Comparison of ENCODE assay signal across 8 cellular contexts in the genomic region with DNA sequence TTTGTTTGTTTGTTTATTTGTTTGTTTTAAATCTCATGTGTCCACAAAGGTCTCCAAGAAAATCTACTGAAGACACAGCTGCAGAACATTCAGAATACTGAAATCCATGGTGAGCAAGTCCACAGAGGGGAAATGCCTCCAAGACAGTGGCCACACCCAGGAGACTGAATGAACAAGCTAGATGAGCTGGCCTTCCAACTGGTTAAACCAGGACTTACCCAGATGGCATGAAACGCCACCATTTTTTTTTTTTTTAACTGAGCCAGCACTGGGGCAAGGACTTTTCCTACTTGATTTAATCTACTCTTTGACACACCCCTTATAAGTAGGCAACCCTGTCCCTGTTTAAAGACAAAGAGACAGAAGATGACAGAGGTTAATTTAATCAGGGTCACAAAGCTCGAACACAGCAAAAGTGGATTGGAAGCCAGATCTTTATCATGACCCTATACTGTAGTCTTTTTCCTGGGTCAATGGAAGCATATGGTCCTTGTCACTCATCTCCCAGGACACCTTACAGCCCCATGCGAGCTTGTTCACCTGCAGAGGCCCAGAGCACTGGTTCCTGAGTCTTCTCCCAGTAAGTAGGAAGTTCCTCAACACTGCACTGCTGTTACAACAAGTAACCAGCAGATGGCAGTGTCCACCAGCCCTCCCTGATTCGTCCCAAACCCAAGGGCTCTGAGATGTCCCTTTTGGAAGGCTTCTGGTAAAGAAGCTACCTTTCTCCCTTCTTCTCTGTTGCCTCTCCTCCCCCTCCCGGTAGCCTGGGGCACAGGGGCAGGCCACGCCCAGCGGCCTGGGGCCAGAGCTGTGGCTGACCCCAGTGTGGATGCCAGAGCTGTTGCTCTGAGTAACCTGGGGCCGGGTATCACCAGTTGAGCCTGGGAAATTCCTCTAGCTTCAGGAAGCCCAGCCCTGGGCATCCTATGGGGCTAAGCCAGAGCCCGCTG. TPM values are rescaled to one million over a fixed set of nuclear protein-coding genes. Genes with fewer than 3 reads are reported as not detected.
DNase-seq lines count a peak whose midpoint lies in the region; ATAC-seq and TF ChIP-seq lines count a peak whose summit lies in the region.

No MANE protein-coding gene starts in this region.

- no peak for TF ChIP-seq POLR2A in Peyer's patch (IDR thresholded peaks at IDR 0.05)

- H3K27me3 ChIP-seq in Peyer's patch (peaks cover 0 to 30% of the 10 kb centered on the region in 2 donors), neutrophil (peaks cover 75% of the 10 kb centered on the region)

- H3K27ac ChIP-seq in Peyer's patch: no peak overlapping the region
- no peak overlapping the region for H3K27ac ChIP-seq in neutrophil

- H3K4me3 ChIP-seq in Peyer's patch (no peak overlapping the region), fibroblast of the aortic adventitia (ENCODE audit: low read depth, low read length) (no peak overlapping the region), neutrophil (ENCODE audit: low read depth in 1 of 2, low read length in 1 of 2) (no peak overlapping the region)

- H3K4me1 Mint-ChIP-seq in activated T-helper 1 cell treated with anti-CD3 and anti-CD28 coated beads, Interleukin-12 subunit alpha, Interleukin-12 subunit beta, Interleukin-2, Interleukin-4 antibody, amounts not matched to agents 30 ng/mL and 10 ng/mL and 1 ng/mL, durations not matched to agents 14 hours and 24 hours and 36 hours (ENCODE audit: low read depth): no peaks in the 10 kb centered on the region
- no peaks in the 10 kb centered on the region for H3K4me1 Mint-ChIP-seq in type B pancreatic cell (ENCODE audit: unreplicated experiment)

- H3K27ac Mint-ChIP-seq in activated T-helper 1 cell treated with anti-CD3 and anti-CD28 coated beads, Interleukin-12 subunit alpha, Interleukin-12 subunit beta, Interleukin-2, Interleukin-4 antibody, amounts not matched to agents 30 ng/mL and 10 ng/mL and 1 ng/mL, durations not matched to agents 14 hours and 24 hours and 36 hours: no peak overlapping the region
- peak overlapping the region; percentile 78 for H3K27ac Mint-ChIP-seq in type B pancreatic cell

- peak; percentile 59 for ATAC-seq in GM19467 (IDR thresholded peaks at IDR 0.05; ENCODE audit: unreplicated experiment)

- no peaks in the 10 kb centered on the region for H3K9me3 Mint-ChIP-seq in activated T-helper 1 cell treated with anti-CD3 and anti-CD28 coated beads, Interleukin-12 subunit alpha, Interleukin-12 subunit beta, Interleukin-2, Interleukin-4 antibody, amounts not matched to agents 30 ng/mL and 10 ng/mL and 1 ng/mL, durations not matched to agents 14 hours and 24 hours and 36 hours
- no peaks in the 10 kb centered on the region for H3K9me3 Mint-ChIP-seq in type B pancreatic cell

- peaks cover 64% of the 10 kb centered on the region for H3K27me3 Mint-ChIP-seq in activated T-helper 1 cell treated with anti-CD3 and anti-CD28 coated beads, Interleukin-12 subunit alpha, Interleukin-12 subunit beta, Interleukin-2, Interleukin-4 antibody, amounts not matched to agents 30 ng/mL and 10 ng/mL and 1 ng/mL, durations not matched to agents 14 hours and 24 hours and 36 hours (ENCODE audit: insufficient read depth)
- H3K27me3 Mint-ChIP-seq in type B pancreatic cell: peaks cover 94% of the 10 kb centered on the region

- TF ChIP-seq CTCF in Peyer's patch (IDR thresholded peaks at IDR 0.05) (peak; percentile 83 to 98 (median 94)), fibroblast of the aortic adventitia (IDR thresholded peaks at IDR 0.05; ENCODE audit: insufficient read depth, low read length) (peak; percentile 99), neutrophil (IDR thresholded peaks at IDR 0.05) (peak; percentile 96), type B pancreatic cell (conservative IDR thresholded peaks at IDR 0.05) (peak; percentile 99)

- H3K4me1 ChIP-seq in Peyer's patch: peaks cover 0 to 13% (median 9%) of the 10 kb centered on the region in 4 donors
- peaks cover 3 to 11% of the 10 kb centered on the region in 2 experiments for H3K4me1 ChIP-seq in neutrophil (ENCODE audit: control insufficient read depth in 1 of 2, insufficient read depth in 1 of 2, low read depth in 1 of 2, low read length in 1 of 2)

- H3K9me3 ChIP-seq in Peyer's patch (no peaks in the 10 kb centered on the region), neutrophil (no peaks in the 10 kb centered on the region)

- DNase-seq in DMS153 treated with DMSO at 0.1 percent for 48 hours (lab: John Stamatoyannopoulos, UW; ENCODE audit: unreplicated experiment) (peak; percentile 46), HS-5 (ENCODE audit: low read depth) (peak; percentile 56), Peyer's patch (peak; percentile 59 to 88 (median 64)), fibroblast of the aortic adventitia (ENCODE audit: low read depth) (peak; percentile 85), type B pancreatic cell (ENCODE audit: extremely low spot score, unreplicated experiment) (no peak)
- peak; percentile 54 for DNase-seq in activated T-helper 1 cell treated with anti-CD3 and anti-CD28 coated beads, Interleukin-12 subunit alpha, Interleukin-12 subunit beta, Interleukin-2, Interleukin-4 antibody, amounts not matched to agents 30 ng/mL and 10 ng/mL and 1 ng/mL, durations not matched to agents 14 hours and 24 hours and 36 hours (ENCODE audit: low spot score)

- H3K4me3 Mint-ChIP-seq in activated T-helper 1 cell treated with anti-CD3 and anti-CD28 coated beads, Interleukin-12 subunit alpha, Interleukin-12 subunit beta, Interleukin-2, Interleukin-4 antibody, amounts not matched to agents 30 ng/mL and 10 ng/mL and 1 ng/mL, durations not matched to agents 14 hours and 24 hours and 36 hours: no peak overlapping the region
- no peak overlapping the region for H3K4me3 Mint-ChIP-seq in type B pancreatic cell

- intact Hi-C loops in activated T-helper 1 cell treated with anti-CD3 and anti-CD28 coated beads, Interleukin-12 subunit alpha, Interleukin-12 subunit beta, Interleukin-2, Interleukin-4 antibody, amounts not matched to agents 30 ng/mL and 10 ng/mL and 1 ng/mL, durations not matched to agents 14 hours and 24 hours and 36 hours (cut with micrococcal nuclease): loop anchor here (1.0 to 5.0 kb wide), 4 partner anchors 121 to 302 kb away; no protein-coding TSS in a partner anchor

- H3K36me3 ChIP-seq in Peyer's patch: no peaks in the 10 kb centered on the region
- no peaks in the 10 kb centered on the region for H3K36me3 ChIP-seq in neutrophil

- H3K36me3 Mint-ChIP-seq in activated T-helper 1 cell treated with anti-CD3 and anti-CD28 coated beads, Interleukin-12 subunit alpha, Interleukin-12 subunit beta, Interleukin-2, Interleukin-4 antibody, amounts not matched to agents 30 ng/mL and 10 ng/mL and 1 ng/mL, durations not matched to agents 14 hours and 24 hours and 36 hours (ENCODE audit: low read depth): no peaks in the 10 kb centered on the region
- no peaks in the 10 kb centered on the region for H3K36me3 Mint-ChIP-seq in type B pancreatic cell

RNA-seq across cellular contexts. Expression of gene GDF7, which starts 5.6 kb away (rescaled TPM):
- total RNA-seq in Peyer's patch (1 to 10 TPM in 1 of 4 donors, under 1 TPM in 3; 0.09 to 1.7 (median 0.38) TPM), fibroblast of the aortic adventitia (ENCODE audit: low replicate concordance) (under 0.01 TPM in 1 of 2 replicates, not detected in the other), type B pancreatic cell (ENCODE audit: low replicate concordance) (0.31 and 24.3 TPM in 2 replicates)
- total RNA-seq in activated T-helper 1 cell treated with anti-CD3 and anti-CD28 coated beads, Interleukin-12 subunit alpha, Interleukin-12 subunit beta, Interleukin-2, Interleukin-4 antibody, amounts not matched to agents 30 ng/mL and 10 ng/mL and 1 ng/mL, durations not matched to agents 14 hours and 24 hours and 36 hours: 0.10 and 0.15 TPM in 2 replicates

RNA-seq across cellular contexts. Expression of gene HS1BP3, which starts 10.4 kb away (rescaled TPM):
- total RNA-seq in Peyer's patch (10 to 100 TPM; 33.1 to 63.0 (median 41.0) TPM), fibroblast of the aortic adventitia (ENCODE audit: low replicate concordance) (23.0 and 28.4 TPM in 2 replicates), type B pancreatic cell (ENCODE audit: low replicate concordance) (22.1 and 24.3 TPM in 2 replicates)
- 9.1 and 10.2 TPM in 2 replicates for total RNA-seq in activated T-helper 1 cell treated with anti-CD3 and anti-CD28 coated beads, Interleukin-12 subunit alpha, Interleukin-12 subunit beta, Interleukin-2, Interleukin-4 antibody, amounts not matched to agents 30 ng/mL and 10 ng/mL and 1 ng/mL, durations not matched to agents 14 hours and 24 hours and 36 hours
